ENCODE assay signal across 11 cellular contexts in genomic region chr15:59292393-59292792, GRCh38.
DNase-seq lines count a peak whose midpoint lies in the region; ATAC-seq and TF ChIP-seq lines count a peak whose summit lies in the region.
"Had no signal": no experiment of that assay in that cellular context is flagged by ENCODE, and none has a peak within 500 bp of the region (broad histone marks: within the 10 kb centered on the region; RNA-seq: fewer than 3 reads in every experiment).

No MANE protein-coding gene starts in this region.

- 64 to 73% methylated on average over 8 of the region's 8 CpGs for WGBS in heart right ventricle, 2 donors

- H3K9me3 ChIP-seq in heart right ventricle (no peaks in the 10 kb centered on the region), mucosa of rectum (ENCODE audit: control insufficient read depth in 2 of 2, low read length in 2 of 2) (no peaks in the 10 kb centered on the region)
- H3K9me3 ChIP-seq: thoracic aorta had no signal

- H3K4me3 ChIP-seq in heart right ventricle: no peak overlapping the region
- H3K4me3 ChIP-seq in fibroblast of pulmonary artery (replicated peaks; ENCODE audit: low read depth, low read length): no peak overlapping the region
- H3K4me3 ChIP-seq in mucosa of rectum (ENCODE audit: low read length in 2 of 2): no peak overlapping the region
- H3K4me3 ChIP-seq: thoracic aorta had no signal

- H3K9me3 Mint-ChIP-seq in chondrocyte (ENCODE audit: low read depth): peaks cover 3% of the 10 kb centered on the region

- H3K36me3 ChIP-seq in heart right ventricle (no peaks in the 10 kb centered on the region), mucosa of rectum (ENCODE audit: control insufficient read depth in 2 of 2, insufficient read depth in 2 of 2, low read length in 2 of 2) (no peaks in the 10 kb centered on the region)
- H3K36me3 ChIP-seq: thoracic aorta had no signal

- in situ Hi-C loops in KBM-7 (cut with MboI; ENCODE audit: low pct_unique_long_range_greater_than_20kb, low sequenced_read_pairs): no loop called here

- intact Hi-C loops in heart right ventricle (cut with DNase I) (loop anchor here in 3 of 10 donors (5.0 to 10.0 kb wide), 4 partner anchors 35 to 80 kb away; partner anchors contain the start of gene MYO1E (in 1 of the 3)), cardiac septum (cut with DNase I) (loop anchor here (5.0 kb wide), 1 partner anchor 60 kb away; no protein-coding TSS in a partner anchor)

- H3K27me3 ChIP-seq in heart right ventricle (no peaks in the 10 kb centered on the region), mucosa of rectum (ENCODE audit: control insufficient read depth in 2 of 2, insufficient read depth in 2 of 2, low read length in 2 of 2) (no peaks in the 10 kb centered on the region)

- H3K4me1 ChIP-seq in heart right ventricle (peaks cover 7 to 74% (median 49%) of the 10 kb centered on the region in 9 donors), mucosa of rectum (ENCODE audit: control insufficient read depth in 2 of 2, insufficient read depth in 2 of 2, low read length in 2 of 2) (peaks cover 29 to 49% of the 10 kb centered on the region in 2 donors)

- H3K27ac ChIP-seq in heart right ventricle: peak overlapping the region in 9 of 10 donors; percentile 5 to 81 (median 56)
- peak overlapping the region; percentile 32 to 43 for H3K27ac ChIP-seq in mucosa of rectum (ENCODE audit: low read depth in 2 of 2, low read length in 2 of 2)
- H3K27ac ChIP-seq: thoracic aorta had no signal

- H3K36me3 Mint-ChIP-seq in chondrocyte (ENCODE audit: low read depth): peaks cover 1% of the 10 kb centered on the region

- DNase-seq in heart right ventricle (peak in 1 of 2 donors; percentile 44), cardiac septum (ENCODE audit: low spot score) (no peak), fibroblast of pulmonary artery (ENCODE audit: low read depth) (peak; percentile 84), chondrocyte (ENCODE audit: low spot score) (no peak), T-helper 1 cell (no peak), NCI-H1417 (lab: John Stamatoyannopoulos, UW) (no peak), KBM-7 (no peak)
- DNase-seq: activated CD4-positive, alpha-beta T cell treated with anti-CD3 and anti-CD28 coated beads, Interleukin-2, amount 50 U/mL, for 4 hours; NCI-H1694 treated with DMSO at 0.1 percent for 48 hours had no signal

- no peaks in the 10 kb centered on the region for H3K27me3 Mint-ChIP-seq in chondrocyte (ENCODE audit: low read depth)

- H3K4me3 Mint-ChIP-seq in chondrocyte (ENCODE audit: unreplicated experiment): no peak overlapping the region

- no peak for TF ChIP-seq CTCF in heart right ventricle (IDR thresholded peaks at IDR 0.05)
- TF ChIP-seq CTCF in fibroblast of pulmonary artery (IDR thresholded peaks at IDR 0.05; ENCODE audit: low read length, missing control alignments): no peak
- TF ChIP-seq CTCF in chondrocyte (IDR thresholded peaks at IDR 0.05): no peak

- H3K4me1 Mint-ChIP-seq in chondrocyte (ENCODE audit: low read depth): peaks cover 62% of the 10 kb centered on the region

- peak; percentile 75 to 86 (median 81) for ATAC-seq in heart right ventricle

- no peak overlapping the region for H3K9ac ChIP-seq in mucosa of rectum (ENCODE audit: low read depth in 1 of 2, low read length in 2 of 2)

- no peak overlapping the region for H3K27ac Mint-ChIP-seq in chondrocyte (ENCODE audit: unreplicated experiment)
